14 cellular contexts compared by ENCODE assay signal in the genomic region with DNA sequence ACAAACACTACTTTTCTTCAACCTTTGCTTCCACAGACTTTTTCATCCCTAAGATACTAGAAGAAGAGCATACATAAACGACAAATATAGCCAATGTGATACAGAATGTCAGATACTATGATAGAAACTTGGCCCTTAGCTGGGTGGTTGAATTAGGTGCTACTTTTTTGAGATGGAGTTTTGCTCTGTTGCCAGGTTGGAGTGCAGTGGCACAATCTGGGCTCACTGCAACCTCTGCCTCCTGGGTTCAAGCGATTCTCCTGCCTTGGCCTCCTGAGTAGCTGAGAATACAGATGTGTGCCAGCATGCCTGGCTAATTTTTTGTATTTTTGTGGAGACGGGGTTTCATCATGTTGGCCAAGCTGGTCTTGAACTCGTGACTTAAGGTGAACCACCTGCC. TPM values are rescaled to one million over a fixed set of nuclear protein-coding genes. Genes with fewer than 3 reads are reported as not detected.
DNase-seq lines count a peak whose midpoint lies in the region; ATAC-seq and TF ChIP-seq lines count a peak whose summit lies in the region.
"Had no signal": no experiment of that assay in that cellular context is flagged by ENCODE, and none has a peak within 500 bp of the region (broad histone marks: within the 10 kb centered on the region; RNA-seq: fewer than 3 reads in every experiment).

No MANE protein-coding gene starts in this region.

- H3K4me2 ChIP-seq in PC-3 (ENCODE audit: low read length) = peak overlapping the region; percentile 99; the same call in 1 of the 2 replicates

- H2AFZ ChIP-seq in PC-3 (ENCODE audit: low read length) = no peak overlapping the region

- H3F3A ChIP-seq in PC-3 (ENCODE audit: low read length, unreplicated experiment) = peaks cover 24% of the 10 kb centered on the region

- intact Hi-C loops in PC-3 (cut with micrococcal nuclease) = loop anchor here (5.0 kb wide), 2 partner anchors 53 to 168 kb away; a partner anchor contains a TSS

- H3K36me3 Mint-ChIP-seq in activated CD8-positive, alpha-beta memory T cell treated with anti-CD3 and anti-CD28 coated beads, Interleukin-2, amount 10 ng/mL, durations not matched to agents 7 days and 5 days = peaks cover 53% of the 10 kb centered on the region
- H3K36me3 Mint-ChIP-seq in brain (peaks cover 55% of the 10 kb centered on the region), neural crest cell (ENCODE audit: low read depth) (peaks cover 38% of the 10 kb centered on the region)

- no peak overlapping the region for H3K27ac ChIP-seq in PC-3 (ENCODE audit: low read length)
- H3K27ac ChIP-seq: ovary had no signal

- H3K36me3 ChIP-seq in PC-3 (ENCODE audit: low read depth, low read length) = peaks cover 55% of the 10 kb centered on the region
- H3K36me3 ChIP-seq: ovary had no signal

- H3K79me2 ChIP-seq in PC-3 (ENCODE audit: low read length) = peaks cover 58% of the 10 kb centered on the region

- H3K27me3 Mint-ChIP-seq in activated CD8-positive, alpha-beta memory T cell treated with anti-CD3 and anti-CD28 coated beads, Interleukin-2, amount 10 ng/mL, durations not matched to agents 7 days and 5 days = no peaks in the 10 kb centered on the region
- H3K27me3 Mint-ChIP-seq in brain = peaks cover 7% of the 10 kb centered on the region
- peaks cover 9% of the 10 kb centered on the region for H3K27me3 Mint-ChIP-seq in neural crest cell (ENCODE audit: low read depth)

- no peaks in the 10 kb centered on the region for H3K9me3 Mint-ChIP-seq in activated CD8-positive, alpha-beta memory T cell treated with anti-CD3 and anti-CD28 coated beads, Interleukin-2, amount 10 ng/mL, durations not matched to agents 7 days and 5 days (ENCODE audit: low read depth)
- H3K9me3 Mint-ChIP-seq in brain (no peaks in the 10 kb centered on the region), neural crest cell (no peaks in the 10 kb centered on the region)

- no peak overlapping the region for H3K9ac ChIP-seq in PC-3 (ENCODE audit: low read length)

- no peaks in the 10 kb centered on the region for H3K9me3 ChIP-seq in PC-3 (ENCODE audit: low read length)
- H3K9me3 ChIP-seq: ovary had no signal

- TF ChIP-seq CTCF in PC-3 (conservative IDR thresholded peaks at IDR 0.05; ENCODE audit: low read depth, low read length) (no peak), brain (conservative IDR thresholded peaks at IDR 0.05) (no peak), neural crest cell (conservative IDR thresholded peaks at IDR 0.05) (no peak)

- no peak overlapping the region for H3K4me3 ChIP-seq in PC-3 (ENCODE audit: low read length)
- H3K4me3 ChIP-seq: ovary had no signal

- ATAC-seq in activated CD8-positive, alpha-beta memory T cell treated with anti-CD3 and anti-CD28 coated beads, Interleukin-2, amount 10 ng/mL, durations not matched to agents 7 days and 5 days = no peak
- ATAC-seq in PC-3 (no peak), GM18907 (IDR thresholded peaks at IDR 0.05; ENCODE audit: unreplicated experiment) (no peak), HG02623 (IDR thresholded peaks at IDR 0.05; ENCODE audit: unreplicated experiment) (no peak)

- peak overlapping the region; percentile 8 for H3K4me3 Mint-ChIP-seq in activated CD8-positive, alpha-beta memory T cell treated with anti-CD3 and anti-CD28 coated beads, Interleukin-2, amount 10 ng/mL, durations not matched to agents 7 days and 5 days
- H3K4me3 Mint-ChIP-seq in brain (peak overlapping the region in 4 of 5 experiments; percentile 6 to 53 (median 30)), neural crest cell (peak overlapping the region; percentile 63)

- H4K20me1 ChIP-seq in PC-3 (ENCODE audit: low read length) = peaks cover 46% of the 10 kb centered on the region

- H3K4me1 ChIP-seq in PC-3 (ENCODE audit: insufficient read depth, low read length) = peaks cover 16% of the 10 kb centered on the region

- CTCF ChIA-PET in activated CD8-positive, alpha-beta memory T cell treated with anti-CD3 and anti-CD28 coated beads, Interleukin-2, amount 10 ng/mL, durations not matched to agents 7 days and 5 days (lab: Charles Lee) = interaction anchor here (1.0 kb wide), 1 partner anchor 16 kb away, joined by 3 read pairs; no protein-coding TSS in a partner anchor
- CTCF ChIA-PET in PC-3 (lab: Charles Lee) = no interaction called here

- no peaks in the 10 kb centered on the region for H3K9me2 ChIP-seq in PC-3 (replicated peaks; ENCODE audit: low read length)

- DNase-seq in activated CD8-positive, alpha-beta memory T cell treated with anti-CD3 and anti-CD28 coated beads, Interleukin-2, amount 10 ng/mL, durations not matched to agents 7 days and 5 days = no peak
- no peak for DNase-seq in activated CD8-positive, alpha-beta memory T cell treated with anti-CD3 and anti-CD28 coated beads, Interleukin-2, amount 50 U/mL, for 4 hours
- DNase-seq in PC-3 (no peak), neural crest cell (ENCODE audit: low read depth, low spot score) (no peak)
- DNase-seq in activated CD4-positive, CD25-positive, alpha-beta regulatory T cell treated with anti-CD3 and anti-CD28 coated beads, Interleukin-2, amount 50 U/mL, for 72 hours = no peak
- DNase-seq: erythroblast; hippocampal formation; NCI-H1105; NCI-H345; ovary; stimulated activated CD4-positive, alpha-beta T cell treated with anti-CD3 and anti-CD28 coated beads, Interleukin-15, amount 100 ng/mL, for 24 hours had no signal

- BruUV-seq in PC-3 (replicated peaks; lab: Mats Ljungman, UMichigan) = no TSS peak

- POLR2A ChIA-PET in PC-3 (lab: Charles Lee; ENCODE audit: unreplicated experiment) = no interaction called here

- no peaks in the 10 kb centered on the region for H3K27me3 ChIP-seq in PC-3 (ENCODE audit: low read length)
- H3K27me3 ChIP-seq: ovary had no signal

- H3K27ac Mint-ChIP-seq in activated CD8-positive, alpha-beta memory T cell treated with anti-CD3 and anti-CD28 coated beads, Interleukin-2, amount 10 ng/mL, durations not matched to agents 7 days and 5 days = peak overlapping the region; percentile 47
- H3K27ac Mint-ChIP-seq in brain (peak overlapping the region in 2 of 5 experiments; percentile 4 to 15), neural crest cell (ENCODE audit: unreplicated experiment) (no peak overlapping the region)

- H3K4me1 Mint-ChIP-seq in activated CD8-positive, alpha-beta memory T cell treated with anti-CD3 and anti-CD28 coated beads, Interleukin-2, amount 10 ng/mL, durations not matched to agents 7 days and 5 days = peaks cover 40% of the 10 kb centered on the region
- peaks cover 41% of the 10 kb centered on the region for H3K4me1 Mint-ChIP-seq in brain
- peaks cover 42% of the 10 kb centered on the region for H3K4me1 Mint-ChIP-seq in neural crest cell

RNA-seq across cellular contexts. Expression of a gene that starts 3.5 kb away (rescaled TPM):
- total RNA-seq in activated CD8-positive, alpha-beta memory T cell treated with anti-CD3 and anti-CD28 coated beads, Interleukin-2, amount 10 ng/mL, durations not matched to agents 7 days and 5 days = 1,000 to 10,000 TPM; 1,935 to 2,367 TPM
- total RNA-seq in PC-3 (2014; rRNA removed) = 3,201 and 4,136 TPM in 2 replicates
- polyA plus RNA-seq in brain (ENCODE audit: insufficient read depth, low read depth, low replicate concordance) = 3,075 TPM
- total RNA-seq in neural crest cell = 2,244 and 2,316 TPM in 2 replicates

RNA-seq across cellular contexts. Expression of a gene that starts 47.9 kb away (rescaled TPM):
- 100 to 1,000 TPM; 302 to 331 TPM for total RNA-seq in activated CD8-positive, alpha-beta memory T cell treated with anti-CD3 and anti-CD28 coated beads, Interleukin-2, amount 10 ng/mL, durations not matched to agents 7 days and 5 days
- total RNA-seq in PC-3 (2014; rRNA removed) (376 and 400 TPM in 2 replicates), neural crest cell (351 and 353 TPM in 2 replicates)
- polyA plus RNA-seq in brain (ENCODE audit: insufficient read depth, low read depth, low replicate concordance) = 302 TPM

RNA-seq across cellular contexts. Expression of a gene that starts 51.3 kb away (rescaled TPM):
- total RNA-seq in activated CD8-positive, alpha-beta memory T cell treated with anti-CD3 and anti-CD28 coated beads, Interleukin-2, amount 10 ng/mL, durations not matched to agents 7 days and 5 days = 100 to 1,000 TPM; 103 to 120 TPM
- 18.3 and 26.6 TPM in 2 replicates for total RNA-seq in PC-3 (2014; rRNA removed)
- 118 TPM for polyA plus RNA-seq in brain (ENCODE audit: insufficient read depth, low read depth, low replicate concordance)
- total RNA-seq in neural crest cell = 93.9 and 99.5 TPM in 2 replicates

Comparison
In these comparisons a context has a peak if more than half of its experiments do, and no peak if none do; other contexts are left out.
1. H3K4me3 Mint-ChIP-seq: peak in every context shown above with its lines; median percentile 63 in neural crest cell; 30 in brain; 8 in activated CD8-positive, alpha-beta memory T cell treated with anti-CD3 and anti-CD28 coated beads, Interleukin-2, amount 10 ng/mL, durations not matched to agents 7 days and 5 days.